Comparison of ENCODE assay signal across 8 cellular contexts in genomic region chr14:34981743-34982420, GRCh38. TPM values are rescaled to one million over a fixed set of nuclear protein-coding genes. Genes with fewer than 3 reads are reported as not detected.
A peak's percentile ranks its signal among the peaks of the same experiment; 100 is the strongest.
DNase-seq lines count a peak whose midpoint lies in the region; ATAC-seq and TF ChIP-seq lines count a peak whose summit lies in the region.

No MANE protein-coding gene starts in this region.

- H3K9me3 Mint-ChIP-seq in Caco-2 (ENCODE audit: unreplicated experiment) (no peaks in the 10 kb centered on the region), nephron progenitor cell (no peaks in the 10 kb centered on the region)
- no peaks in the 10 kb centered on the region for H3K9me3 Mint-ChIP-seq in activated CD4-positive, alpha-beta T cell treated with anti-CD3 and anti-CD28 coated beads, Interleukin-2, amount 10 ng/mL, durations not matched to agents 7 days and 5 days

- POLR2A ChIA-PET in Caco-2 (lab: Charles Lee): interaction anchor here (0.6 to 3.9 kb wide), 9 partner anchors 14 to 422 kb away, joined by 3 to 35 read pairs (median 3); partner anchors contain the start of genes BAZ1A, FAM177A1, PPP2R3C and PRORP
- POLR2A ChIA-PET in activated CD4-positive, alpha-beta T cell treated with anti-CD3 and anti-CD28 coated beads, Interleukin-2, amount 10 ng/mL, durations not matched to agents 7 days and 5 days (lab: Charles Lee): interaction anchor here (0.6 to 2.1 kb wide), 3 partner anchors 64 to 423 kb away, joined by 3 to 6 read pairs (median 5); partner anchors contain the start of genes FAM177A1 and NFKBIA

- H3K9me3 ChIP-seq in Caco-2 (no peaks in the 10 kb centered on the region), upper lobe of left lung (no peaks in the 10 kb centered on the region)

- no peak for TF ChIP-seq EP300 in upper lobe of left lung (IDR thresholded peaks at IDR 0.05)

- peak; percentile 2 for ATAC-seq in GM21423 (IDR thresholded peaks at IDR 0.05; ENCODE audit: unreplicated experiment)
- peak; percentile 28 to 52 for ATAC-seq in upper lobe of left lung (ENCODE audit: low FRiP score in 2 of 2)

- H3K4me1 ChIP-seq in Caco-2: no peaks in the 10 kb centered on the region; the same call in 1 of the 2 replicates
- H3K4me1 ChIP-seq in upper lobe of left lung: peaks cover 32 to 46% (median 34%) of the 10 kb centered on the region in 4 donors

- H3K27ac Mint-ChIP-seq in Caco-2 (ENCODE audit: unreplicated experiment): no peak overlapping the region
- no peak overlapping the region for H3K27ac Mint-ChIP-seq in activated CD4-positive, alpha-beta T cell treated with anti-CD3 and anti-CD28 coated beads, Interleukin-2, amount 10 ng/mL, durations not matched to agents 7 days and 5 days
- H3K27ac Mint-ChIP-seq in nephron progenitor cell: no peak overlapping the region

- peak; percentile 27 to 34 for TF ChIP-seq CTCF in Caco-2 (IDR thresholded peaks at IDR 0.05; ENCODE audit: insufficient read depth in 1 of 2, low read depth in 1 of 2, low read length in 1 of 2, severe bottlenecking in 1 of 2, unreplicated experiment in 1 of 2)
- peak; percentile 46 for TF ChIP-seq CTCF in epithelial cell of proximal tubule (conservative IDR thresholded peaks at IDR 0.05; ENCODE audit: low read depth, low read length)
- TF ChIP-seq CTCF in nephron progenitor cell (IDR thresholded peaks at IDR 0.05): peak; percentile 25
- TF ChIP-seq CTCF in upper lobe of left lung (IDR thresholded peaks at IDR 0.05): peak in 1 of 6 experiments; percentile 25

- no peak overlapping the region for H3K4me3 Mint-ChIP-seq in Caco-2 (ENCODE audit: unreplicated experiment)
- no peak overlapping the region for H3K4me3 Mint-ChIP-seq in activated CD4-positive, alpha-beta T cell treated with anti-CD3 and anti-CD28 coated beads, Interleukin-2, amount 10 ng/mL, durations not matched to agents 7 days and 5 days
- H3K4me3 Mint-ChIP-seq in nephron progenitor cell: no peak overlapping the region

- DNase-seq in Caco-2: peak in 1 of 2 experiments; percentile 53
- peak; percentile 46 for DNase-seq in LoVo (ENCODE audit: low spot score)
- peak; percentile 51 for DNase-seq in activated CD4-positive, alpha-beta T cell treated with anti-CD3 and anti-CD28 coated beads, Interleukin-2, amount 10 ng/mL, durations not matched to agents 7 days and 5 days
- peak; percentile 38 for DNase-seq in epithelial cell of proximal tubule (ENCODE audit: low read depth)
- DNase-seq in nephron progenitor cell: peak; percentile 40
- peak in 1 of 2 donors; percentile 29 for DNase-seq in upper lobe of left lung
- DNase-seq in NCI-H1092 treated with DMSO at 0.1 percent for 48 hours (lab: John Stamatoyannopoulos, UW): no peak

- TF ChIP-seq POLR2A in upper lobe of left lung (IDR thresholded peaks at IDR 0.05): no peak

- CTCF ChIA-PET in Caco-2 (lab: Charles Lee): interaction anchor here (0.5 to 1.5 kb wide), 4 partner anchors 22 to 846 kb away, joined by 4 to 6 read pairs (median 4); partner anchors contain the start of genes BAZ1A and FAM177A1
- CTCF ChIA-PET in activated CD4-positive, alpha-beta T cell treated with anti-CD3 and anti-CD28 coated beads, Interleukin-2, amount 10 ng/mL, durations not matched to agents 7 days and 5 days (lab: Charles Lee): interaction anchor here (0.6 to 1.5 kb wide), 7 partner anchors 11 to 694 kb away, joined by 3 to 4 read pairs (median 3); partner anchors contain the start of gene FAM177A1

- no TSS peak for BruUV-seq in Caco-2 (replicated peaks; lab: Mats Ljungman, UMichigan)

- H3K36me3 Mint-ChIP-seq in Caco-2 (ENCODE audit: insufficient read depth, unreplicated experiment) (peaks cover 10% of the 10 kb centered on the region), nephron progenitor cell (ENCODE audit: low read depth) (peaks cover 29% of the 10 kb centered on the region)
- peaks cover 10% of the 10 kb centered on the region for H3K36me3 Mint-ChIP-seq in activated CD4-positive, alpha-beta T cell treated with anti-CD3 and anti-CD28 coated beads, Interleukin-2, amount 10 ng/mL, durations not matched to agents 7 days and 5 days (ENCODE audit: low read depth)

- H3K27ac ChIP-seq in upper lobe of left lung: peak overlapping the region; percentile 95 to 99 (median 97)

- H3K36me3 ChIP-seq in Caco-2 (ENCODE audit: control insufficient read depth, insufficient read depth, low read length) (no peaks in the 10 kb centered on the region; the same call in 1 of the 2 replicates), upper lobe of left lung (no peaks in the 10 kb centered on the region)

- intact Hi-C loops in Caco-2 (cut with micrococcal nuclease; ENCODE audit: unreplicated experiment): loop anchor here (1.0 kb wide), 4 partner anchors 23 to 139 kb away; partner anchors contain the start of genes FAM177A1 and PPP2R3C

- WGBS in upper lobe of left lung, 2 donors: 0% methylated on average over 13 to 17 of the region's 17 CpGs

- H3K27me3 ChIP-seq in Caco-2 (replicated peaks; ENCODE audit: control insufficient read depth, insufficient read depth, low read length): no peaks in the 10 kb centered on the region
- no peaks in the 10 kb centered on the region for H3K27me3 ChIP-seq in upper lobe of left lung

- peak overlapping the region; percentile 58 for H3K4me3 ChIP-seq in Caco-2 (ENCODE audit: low read depth, low read length)
- peak overlapping the region; percentile 100 for H3K4me3 ChIP-seq in epithelial cell of proximal tubule (ENCODE audit: low read depth, low read length)
- H3K4me3 ChIP-seq in upper lobe of left lung: peak overlapping the region; percentile 41 to 84 (median 77)

- H3K27me3 Mint-ChIP-seq in Caco-2 (ENCODE audit: insufficient read depth, unreplicated experiment) (no peaks in the 10 kb centered on the region), nephron progenitor cell (ENCODE audit: low read depth, poor library complexity) (no peaks in the 10 kb centered on the region)
- no peaks in the 10 kb centered on the region for H3K27me3 Mint-ChIP-seq in activated CD4-positive, alpha-beta T cell treated with anti-CD3 and anti-CD28 coated beads, Interleukin-2, amount 10 ng/mL, durations not matched to agents 7 days and 5 days

- H3K4me1 Mint-ChIP-seq in Caco-2 (ENCODE audit: low read depth, unreplicated experiment) (no peaks in the 10 kb centered on the region), nephron progenitor cell (peaks cover 6% of the 10 kb centered on the region)
- peaks cover 11% of the 10 kb centered on the region for H3K4me1 Mint-ChIP-seq in activated CD4-positive, alpha-beta T cell treated with anti-CD3 and anti-CD28 coated beads, Interleukin-2, amount 10 ng/mL, durations not matched to agents 7 days and 5 days

RNA-seq across cellular contexts. Expression of gene SRP54, which starts 0.9 kb away (rescaled TPM):
- 80.0 and 84.5 TPM in 2 replicates for total RNA-seq in Caco-2 (2022)
- 10 to 100 TPM; 58.0 to 60.1 TPM for total RNA-seq in activated CD4-positive, alpha-beta T cell treated with anti-CD3 and anti-CD28 coated beads, Interleukin-2, amount 10 ng/mL, durations not matched to agents 7 days and 5 days
- total RNA-seq in epithelial cell of proximal tubule: 57.3 and 61.7 TPM in 2 replicates
- total RNA-seq in upper lobe of left lung: 10 to 100 TPM; 19.0 to 99.1 (median 45.9) TPM
